Comparison of ENCODE assay signal across 2 cellular contexts in the genomic region with DNA sequence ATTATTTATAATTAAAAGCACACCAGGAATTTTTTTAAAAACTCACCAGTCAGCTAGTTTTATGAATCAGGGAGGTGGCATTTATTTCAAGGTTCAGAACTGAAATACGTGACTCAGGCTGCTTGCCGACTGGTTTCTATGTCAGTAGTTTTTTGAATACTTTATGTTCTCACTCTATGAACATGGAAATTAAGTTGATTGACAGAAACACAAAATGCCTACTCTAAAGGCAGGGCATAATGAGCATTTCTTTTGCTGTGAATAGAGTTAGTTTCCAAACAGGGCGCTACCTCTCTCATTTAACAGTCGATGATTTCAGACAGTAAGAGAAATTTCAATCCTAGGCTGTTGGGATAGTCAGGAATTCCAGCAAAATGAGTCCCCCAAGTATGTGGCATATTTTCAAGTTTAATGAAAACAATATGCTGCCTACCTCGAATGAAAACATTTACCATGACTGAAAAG.
A peak's percentile ranks its signal among the peaks of the same experiment; 100 is the strongest.
TF ChIP-seq lines count a peak whose summit lies in the region.

No MANE protein-coding gene starts in this region.

TF ChIP-seq in SK-N-SH, 30 proteins besides CTCF, POLR2A, EP300 and RAD21 (continued from another document):
- TF ChIP-seq SMC3 (IDR thresholded peaks at IDR 0.05; ENCODE audit: low read depth, low read length), result no peak
- TF ChIP-seq JUND (IDR thresholded peaks at IDR 0.05), result peak; percentile 35; the same call in 1 of the 2 replicates
- TF ChIP-seq SIN3A (IDR thresholded peaks at IDR 0.05; ENCODE audit: borderline replicate concordance, low read depth, low read length), result no peak

TF ChIP-seq in SK-N-SH treated with all-trans-retinoic acid at 6 μM for 48 hours, 23 proteins besides CTCF, POLR2A, EP300 and RAD21 (continued from another document):
- TF ChIP-seq, protein P1, sequence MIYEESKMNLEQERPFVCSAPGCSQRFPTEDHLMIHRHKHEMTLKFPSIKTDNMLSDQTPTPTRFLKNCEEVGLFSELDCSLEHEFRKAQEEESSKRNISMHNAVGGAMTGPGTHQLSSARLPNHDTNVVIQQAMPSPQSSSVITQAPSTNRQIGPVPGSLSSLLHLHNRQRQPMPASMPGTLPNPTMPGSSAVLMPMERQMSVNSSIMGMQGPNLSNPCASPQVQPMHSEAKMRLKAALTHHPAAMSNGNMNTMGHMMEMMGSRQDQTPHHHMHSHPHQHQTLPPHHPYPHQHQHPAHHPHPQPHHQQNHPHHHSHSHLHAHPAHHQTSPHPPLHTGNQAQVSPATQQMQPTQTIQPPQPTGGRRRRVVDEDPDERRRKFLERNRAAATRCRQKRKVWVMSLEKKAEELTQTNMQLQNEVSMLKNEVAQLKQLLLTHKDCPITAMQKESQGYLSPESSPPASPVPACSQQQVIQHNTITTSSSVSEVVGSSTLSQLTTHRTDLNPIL (CRISPR knock-in tag; IDR thresholded peaks at IDR 0.05; ENCODE audit: low read depth), result no peak
- TF ChIP-seq ZC3H10 (CRISPR knock-in tag; IDR thresholded peaks at IDR 0.05), result no peak
- TF ChIP-seq BACH2 (CRISPR knock-in tag; IDR thresholded peaks at IDR 0.05; ENCODE audit: borderline replicate concordance), result no peak
- no peak for TF ChIP-seq TSHZ2 (CRISPR knock-in tag; IDR thresholded peaks at IDR 0.05)
- no peak for TF ChIP-seq OSR1 (CRISPR knock-in tag; IDR thresholded peaks at IDR 0.05)
- TF ChIP-seq GLIS3 (CRISPR knock-in tag; IDR thresholded peaks at IDR 0.05), result no peak
- TF ChIP-seq ZFP30 (CRISPR knock-in tag; IDR thresholded peaks at IDR 0.05), result no peak
- no peak for TF ChIP-seq PPARA (CRISPR knock-in tag; IDR thresholded peaks at IDR 0.05; ENCODE audit: borderline replicate concordance)
TF ChIP-seq in SK-N-SH treated with all-trans-retinoic acid at 6 μM for 48 hours: peak in this region for 0.
